Comparison of ENCODE assay signal across 8 cellular contexts in the genomic region with DNA sequence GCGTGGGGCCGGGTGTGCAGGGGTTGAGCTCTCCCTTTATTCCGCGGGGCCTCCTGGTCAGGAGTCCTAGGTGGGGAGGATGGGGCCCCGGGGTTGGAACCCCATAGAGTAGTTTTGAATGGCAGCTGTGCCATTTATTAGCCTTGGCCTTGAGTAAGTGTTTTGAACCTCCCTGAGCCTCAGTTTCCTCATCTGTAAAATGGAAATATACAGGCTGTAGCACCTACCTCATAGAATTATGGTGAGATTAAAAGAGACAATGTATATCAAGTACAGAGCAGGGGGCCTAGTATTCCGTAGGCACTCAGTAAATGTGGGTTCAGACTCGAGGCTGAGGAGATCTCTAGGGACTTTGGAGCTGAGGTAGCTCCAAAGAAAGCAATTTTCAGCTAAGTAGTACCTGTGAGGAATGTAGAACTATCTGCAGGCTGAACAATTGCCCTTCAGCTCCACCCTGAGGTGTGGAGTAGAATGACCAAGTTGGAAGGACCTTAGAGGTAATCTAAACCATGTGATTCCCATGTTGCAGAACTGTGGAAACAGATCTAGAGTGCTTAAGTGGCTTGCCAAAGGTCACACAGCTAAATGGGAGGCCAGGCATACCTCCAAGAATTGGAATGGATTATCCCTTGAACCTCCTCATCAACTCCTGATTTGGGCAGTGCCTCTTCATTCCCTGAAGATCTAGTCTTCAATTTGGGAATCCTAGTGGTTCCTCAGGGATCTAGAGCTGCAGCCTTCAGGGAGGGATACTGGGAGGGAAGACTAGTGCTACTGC. TPM values are rescaled to one million over a fixed set of nuclear protein-coding genes. Genes with fewer than 3 reads are reported as not detected.
A peak's percentile ranks its signal among the peaks of the same experiment; 100 is the strongest.
DNase-seq lines count a peak whose midpoint lies in the region; ATAC-seq and TF ChIP-seq lines count a peak whose summit lies in the region.

No MANE protein-coding gene starts in this region.

- H3K27me3 Mint-ChIP-seq in naive B cell: no peaks in the 10 kb centered on the region

- DNase-seq in AG09319 (ENCODE audit: extremely low read depth, low read depth): peak; percentile 29
- peak; percentile 35 for DNase-seq in NCI-H2107 (lab: John Stamatoyannopoulos, UW)
- DNase-seq in erythroblast (lab: John Stamatoyannopoulos, UW): peak; percentile 53 to 66
- peak; percentile 56 for DNase-seq in naive B cell
- DNase-seq in hypothalamus (lab: John Stamatoyannopoulos, UW): no peak

- H3K4me3 ChIP-seq in WI38 (ENCODE audit: low read depth, low read length): peak overlapping the region; percentile 79

- no peaks in the 10 kb centered on the region for H3K9me3 Mint-ChIP-seq in naive B cell

- H3K27ac Mint-ChIP-seq in naive B cell: peak overlapping the region in 5 of 6 donors; percentile 58 to 94 (median 72)

- no peaks in the 10 kb centered on the region for H3K36me3 Mint-ChIP-seq in naive B cell

- peaks cover 12 to 23% (median 19%) of the 10 kb centered on the region in 3 donors for H3K4me1 Mint-ChIP-seq in naive B cell

- TF ChIP-seq CTCF in AG09319 (IDR thresholded peaks at IDR 0.05; ENCODE audit: low read depth, low read length) (peak; percentile 25), WI38 (IDR thresholded peaks at IDR 0.05; ENCODE audit: low read depth, low read length) (no peak)

- ATAC-seq in GM18502 (IDR thresholded peaks at IDR 0.05; ENCODE audit: poor library complexity, unreplicated experiment): peak; percentile 72
- ATAC-seq in HG02973 (IDR thresholded peaks at IDR 0.05; ENCODE audit: unreplicated experiment): peak; percentile 75
- ATAC-seq in naive B cell (ENCODE audit: low read depth in 2 of 2): peak; percentile 86 to 87

- no peak for TF ChIP-seq POLR2A in erythroblast (IDR thresholded peaks at IDR 0.05; ENCODE audit: low read length)

- peak overlapping the region; percentile 87 to 99 (median 98) for H3K4me3 Mint-ChIP-seq in naive B cell

RNA-seq across cellular contexts. Expression of gene PGAP2, which starts 0.7 kb away (rescaled TPM):
- 10 to 100 TPM; 16.6 to 29.1 (median 19.3) TPM for polyA plus RNA-seq in naive B cell (ENCODE audit: low read depth in 6 of 6)

RNA-seq across cellular contexts. Expression of gene NUP98, which starts 11.7 kb away (rescaled TPM):
- 10 to 100 TPM; 29.4 to 57.0 (median 38.7) TPM for polyA plus RNA-seq in naive B cell (ENCODE audit: low read depth in 6 of 6)

RNA-seq across cellular contexts. Expression of gene RHOG, which starts 31.7 kb away (rescaled TPM):
- polyA plus RNA-seq in naive B cell (ENCODE audit: low read depth in 6 of 6): 100 to 1,000 TPM in 5 of 6 donors, 10 to 100 TPM in 1; 88.9 to 144 (median 117) TPM

RNA-seq across cellular contexts. Expression of gene STIM1, which starts 46.4 kb away (rescaled TPM):
- 10 to 100 TPM; 29.1 to 51.9 (median 35.0) TPM for polyA plus RNA-seq in naive B cell (ENCODE audit: low read depth in 6 of 6)

Comparison
In these comparisons a context has a peak if more than half of its experiments do, and no peak if none do; other contexts are left out.
1. DNase-seq: peak in AG09319 (single experiment), NCI-H2107 (single experiment), erythroblast (2 of 2) and naive B cell (single experiment); none in hypothalamus (0 of 51).
2. Peak in every context shown above with its lines, with median percentiles within 50 percentile points of each other: ATAC-seq.